Comparison of ENCODE assay signal across 20 cellular contexts in the genomic region with DNA sequence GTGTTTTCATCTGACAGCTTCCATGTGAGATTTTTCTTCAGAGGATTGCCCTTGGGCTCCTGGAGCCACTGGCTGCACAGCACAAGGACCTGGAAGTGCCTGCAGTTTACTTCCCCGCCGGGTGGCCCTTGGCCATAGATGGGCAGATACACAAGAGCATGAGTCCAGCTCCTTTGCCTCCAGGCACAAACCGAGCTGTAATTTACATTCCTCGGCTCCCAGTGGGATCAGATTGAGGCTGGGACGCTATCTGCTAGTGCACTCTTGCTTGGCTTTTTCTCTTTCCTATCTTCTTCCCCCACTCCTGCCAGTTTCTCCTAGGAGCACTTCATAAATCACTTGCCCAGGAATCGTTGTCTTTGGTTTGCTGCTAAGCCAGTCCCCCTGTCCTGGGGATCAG.
DNase-seq lines count a peak whose midpoint lies in the region; ATAC-seq, FAIRE-seq and TF ChIP-seq lines count a peak whose summit lies in the region.
"Had no signal": no experiment of that assay in that cellular context is flagged by ENCODE, and none has a peak within 500 bp of the region (broad histone marks: within the 10 kb centered on the region; RNA-seq: fewer than 3 reads in every experiment).

No MANE protein-coding gene starts in this region.

- H3K4me1 Mint-ChIP-seq in chondrocyte (ENCODE audit: low read depth) = peaks cover 36% of the 10 kb centered on the region
- H3K4me1 Mint-ChIP-seq: central memory CD8-positive, alpha-beta T cell; T-helper 17 cell had no signal

- 71 to 77% methylated on average over 5 to 6 of the region's 6 CpGs for WGBS in mesodermal cell (ENCODE audit: insufficient coverage in 2 of 2), 2 experiments

- H3K27ac ChIP-seq in C4-2B = peak overlapping the region; percentile 68
- peak overlapping the region; percentile 16 for H3K27ac ChIP-seq in mesodermal cell (ENCODE audit: low read depth, low read length, severe bottlenecking)
- H3K27ac ChIP-seq: pancreas had no signal

- H3K27ac Mint-ChIP-seq in chondrocyte (ENCODE audit: unreplicated experiment) = peak overlapping the region; percentile 88
- H3K27ac Mint-ChIP-seq: activated T-helper 2 cell treated with anti-CD3 and anti-CD28 coated beads, Interferon-gamma antibody, Interleukin-2, Interleukin-4, amounts not matched to agents 10 μg/mL and 5 μg/mL and 100 μg/mL, durations not matched to agents 14 hours and 24 hours and 36 hours; effector memory CD8-positive, alpha-beta T cell; T-helper 17 cell had no signal

- H3K4me3 ChIP-seq in mesodermal cell (ENCODE audit: extremely low read depth, insufficient read depth, low read length, poor library complexity, severe bottlenecking) = no peak overlapping the region
- H3K4me3 ChIP-seq: left lung, pancreas had no signal

- peaks cover 5% of the 10 kb centered on the region for H3K27me3 Mint-ChIP-seq in chondrocyte (ENCODE audit: low read depth)

- DNase-seq in HTR-8/SVneo (ENCODE audit: insufficient read length, low spot score) = peak; percentile 70
- no peak for DNase-seq in chondrocyte (ENCODE audit: low spot score)
- no peak for DNase-seq in activated CD4-positive, CD25-positive, alpha-beta regulatory T cell (lab: John Stamatoyannopoulos, UW)
- no peak for DNase-seq in T-helper 2 cell
- DNase-seq: amniotic stem cell; effector memory CD8-positive, alpha-beta T cell; Kasumi-1; left lung; NCI-H2171; pancreas; stimulated activated CD4-positive, alpha-beta T cell treated with anti-CD3 and anti-CD28 coated beads, Interleukin-4, amount 100 ng/mL, for 1 hour; T-helper 17 cell had no signal

- no peak for TF ChIP-seq CTCF in C4-2B (conservative IDR thresholded peaks at IDR 0.05)
- no peak for TF ChIP-seq CTCF in chondrocyte (IDR thresholded peaks at IDR 0.05)

- FAIRE-seq in HTR-8/SVneo (lab: Jason Lieb, UNC) = peak; percentile 9
- FAIRE-seq: frontal cortex, pancreas had no signal

- H3K36me3 ChIP-seq in mesodermal cell (ENCODE audit: control insufficient read depth, insufficient read depth, low read length) = no peaks in the 10 kb centered on the region
- H3K36me3 ChIP-seq: left lung, pancreas had no signal

- peaks cover 18% of the 10 kb centered on the region for H3K4me1 ChIP-seq in mesodermal cell (ENCODE audit: control insufficient read depth, insufficient read depth, low read length, poor library complexity, severe bottlenecking)

- no peaks in the 10 kb centered on the region for H3K9me3 Mint-ChIP-seq in chondrocyte (ENCODE audit: low read depth)
- H3K9me3 Mint-ChIP-seq: activated T-helper 2 cell treated with anti-CD3 and anti-CD28 coated beads, Interferon-gamma antibody, Interleukin-2, Interleukin-4, amounts not matched to agents 10 μg/mL and 5 μg/mL and 100 μg/mL, durations not matched to agents 14 hours and 24 hours and 36 hours; central memory CD8-positive, alpha-beta T cell; effector memory CD8-positive, alpha-beta T cell had no signal

- ATAC-seq in GM21367 (IDR thresholded peaks at IDR 0.05; ENCODE audit: unreplicated experiment) = no peak
- no peak for ATAC-seq in HG02938 (IDR thresholded peaks at IDR 0.05; ENCODE audit: unreplicated experiment)
- ATAC-seq: activated CD4-positive, CD25-positive, alpha-beta regulatory T cell treated with anti-CD3 and anti-CD28 coated beads, Interleukin-2, amount 50 U/mL, for 24 hours; effector memory CD8-positive, alpha-beta T cell; left lung; pancreas; T-helper 17 cell had no signal

- H3K4me3 Mint-ChIP-seq in chondrocyte (ENCODE audit: unreplicated experiment) = no peak overlapping the region
- H3K4me3 Mint-ChIP-seq: central memory CD8-positive, alpha-beta T cell; effector memory CD8-positive, alpha-beta T cell; T-helper 17 cell had no signal

- peaks cover 4% of the 10 kb centered on the region for H3K9me3 ChIP-seq in mesodermal cell (ENCODE audit: control insufficient read depth, low read length)
- H3K9me3 ChIP-seq: left lung, pancreas had no signal

- H3K36me3 Mint-ChIP-seq in chondrocyte (ENCODE audit: low read depth) = peaks cover 2% of the 10 kb centered on the region
